In genomic region chr13:97125810-97126738, GRCh38 we compare ENCODE assay signal across 9 cellular contexts.
DNase-seq lines count a peak whose midpoint lies in the region; ATAC-seq, FAIRE-seq and TF ChIP-seq lines count a peak whose summit lies in the region.
"Had no signal": no experiment of that assay in that cellular context is flagged by ENCODE, and none has a peak within 500 bp of the region (broad histone marks: within the 10 kb centered on the region; RNA-seq: fewer than 3 reads in every experiment).

No MANE protein-coding gene starts in this region.

- peak overlapping the region; percentile 79 for H3K27ac ChIP-seq in mammary epithelial cell (ENCODE audit: insufficient read depth, low read depth, low read length)
- H3K27ac ChIP-seq in pancreas = no peak overlapping the region
- H3K27ac ChIP-seq: C4-2B had no signal

- TF ChIP-seq RAD21 in Ishikawa (IDR thresholded peaks at IDR 0.05; ENCODE audit: low read depth) = no peak

- dilution Hi-C loops in mammary epithelial cell (cut with HindIII; ENCODE audit: low sequenced_read_pairs) = loop anchor here (5.0 kb wide), 1 partner anchor 96 kb away; the partner anchor contains the start of gene MBNL2

- H3K4me1 ChIP-seq in mammary epithelial cell (ENCODE audit: insufficient read depth, low read length) = peaks cover 49% of the 10 kb centered on the region
- H3K4me1 ChIP-seq in pancreas = peaks cover 0 to 8% (median 6%) of the 10 kb centered on the region in 3 donors

- peak overlapping the region; percentile 64 for H3K4me2 ChIP-seq in mammary epithelial cell (ENCODE audit: insufficient read depth, low read depth, low read length)

- peak overlapping the region; percentile 63 for H2AFZ ChIP-seq in mammary epithelial cell (ENCODE audit: low read depth, low read length)

- BruUV-seq in mammary epithelial cell (replicated peaks; lab: Mats Ljungman, UMichigan) = no TSS peak

- in situ Hi-C loops in mammary epithelial cell (cut with MboI; ENCODE audit: low sequenced_read_pairs in 2 of 2) = loop anchor here in 1 of 2 donors (5.0 to 10.0 kb wide), 2 partner anchors 86 to 219 kb away; no protein-coding TSS in a partner anchor

- TF ChIP-seq CTCF in mammary epithelial cell (conservative IDR thresholded peaks at IDR 0.05 in 1 of 2, IDR thresholded peaks at IDR 0.05 in 1 of 2; ENCODE audit: extremely low read depth in 1 of 2, insufficient read depth in 1 of 2, low read depth in 1 of 2, low read length in 2 of 2) (no peak), pancreas (IDR thresholded peaks at IDR 0.05) (no peak)

- ATAC-seq in GM21737 (IDR thresholded peaks at IDR 0.05; ENCODE audit: unreplicated experiment) (peak; percentile 87), pancreas (peak in 3 of 4 donors; percentile 19 to 45 (median 39))

- TF ChIP-seq POLR2A in erythroblast (IDR thresholded peaks at IDR 0.05; ENCODE audit: low read length) = no peak

- CTCF ChIA-PET in mammary epithelial cell (lab: Charles Lee; ENCODE audit: low non-redundant PET) = interaction anchor here (0.6 to 0.7 kb wide), 2 partner anchors 307 to 442 kb away, joined by 3 to 15 read pairs; no protein-coding TSS in a partner anchor

- DNase-seq in NCI-H345 (lab: John Stamatoyannopoulos, UW) (peak; percentile 46), NCI-H345 treated with DMSO at 0.1 percent for 48 hours (lab: John Stamatoyannopoulos, UW; ENCODE audit: unreplicated experiment) (no peak), mammary epithelial cell (peak; percentile 75), pancreas (no peak), erythroblast (lab: John Stamatoyannopoulos, UW) (no peak), AML-193 (lab: John Stamatoyannopoulos, UW) (no peak)

- intact Hi-C loops in mammary epithelial cell (cut with micrococcal nuclease) = loop anchor here (5.0 kb wide), 1 partner anchor 66 kb away; no protein-coding TSS in a partner anchor
- intact Hi-C loops in pancreas (cut with DNase I) = loop anchor here in 1 of 3 donors (10.0 kb wide), 1 partner anchor 219 kb away; no protein-coding TSS in a partner anchor

- no peak for FAIRE-seq in pancreas (lab: Jason Lieb, UNC)

- H3K4me3 ChIP-seq in mammary epithelial cell (replicated peaks in 1 of 3; ENCODE audit: insufficient read depth in 1 of 3, low read depth in 2 of 3, low read length in 3 of 3) (no peak overlapping the region), pancreas (no peak overlapping the region)

- H4K20me1 ChIP-seq in mammary epithelial cell (ENCODE audit: insufficient read depth, low read length) = no peaks in the 10 kb centered on the region

- no peaks in the 10 kb centered on the region for H3K79me2 ChIP-seq in mammary epithelial cell (ENCODE audit: insufficient read depth, low read length)

- H3K36me3 ChIP-seq in mammary epithelial cell (ENCODE audit: insufficient read depth, low read length) = no peaks in the 10 kb centered on the region
- H3K36me3 ChIP-seq in pancreas = no peaks in the 10 kb centered on the region

- peak overlapping the region; percentile 53 for H3K9ac ChIP-seq in mammary epithelial cell (ENCODE audit: insufficient read depth, low read length)

- TF ChIP-seq EP300 in Ishikawa (IDR thresholded peaks at IDR 0.05; ENCODE audit: borderline replicate concordance) = no peak

- 22% methylated on average over 12 of the region's 13 CpGs for WGBS in mammary epithelial cell (ENCODE audit: low coverage, missing lambda C conversion rate)
- WGBS in pancreas, 2 donors = 74 to 75% methylated on average over 13 of the region's 13 CpGs

- H3K9me3 ChIP-seq in mammary epithelial cell (replicated peaks; ENCODE audit: insufficient read depth, low read length) (no peaks in the 10 kb centered on the region), pancreas (no peaks in the 10 kb centered on the region)

- H3K27me3 ChIP-seq in mammary epithelial cell (ENCODE audit: insufficient read depth, low read length) (no peaks in the 10 kb centered on the region), pancreas (no peaks in the 10 kb centered on the region)

TF ChIP-seq in Ishikawa, 13 proteins besides CTCF, POLR2A, EP300 and RAD21:
- no peak for TF ChIP-seq MAX (IDR thresholded peaks at IDR 0.05)
- TF ChIP-seq TAF1 (IDR thresholded peaks at IDR 0.05; ENCODE audit: low read depth) = no peak
- TF ChIP-seq TCF12 (IDR thresholded peaks at IDR 0.05; ENCODE audit: low read depth) = no peak
- TF ChIP-seq YY1 (IDR thresholded peaks at IDR 0.05; ENCODE audit: low read depth) = no peak
- TF ChIP-seq CEBPB (IDR thresholded peaks at IDR 0.05) = peak; percentile 52; the same call in 1 of the 2 replicates
- no peak for TF ChIP-seq FOXM1 (IDR thresholded peaks at IDR 0.05; ENCODE audit: borderline replicate concordance, low read depth)
- TF ChIP-seq, protein P1, sequence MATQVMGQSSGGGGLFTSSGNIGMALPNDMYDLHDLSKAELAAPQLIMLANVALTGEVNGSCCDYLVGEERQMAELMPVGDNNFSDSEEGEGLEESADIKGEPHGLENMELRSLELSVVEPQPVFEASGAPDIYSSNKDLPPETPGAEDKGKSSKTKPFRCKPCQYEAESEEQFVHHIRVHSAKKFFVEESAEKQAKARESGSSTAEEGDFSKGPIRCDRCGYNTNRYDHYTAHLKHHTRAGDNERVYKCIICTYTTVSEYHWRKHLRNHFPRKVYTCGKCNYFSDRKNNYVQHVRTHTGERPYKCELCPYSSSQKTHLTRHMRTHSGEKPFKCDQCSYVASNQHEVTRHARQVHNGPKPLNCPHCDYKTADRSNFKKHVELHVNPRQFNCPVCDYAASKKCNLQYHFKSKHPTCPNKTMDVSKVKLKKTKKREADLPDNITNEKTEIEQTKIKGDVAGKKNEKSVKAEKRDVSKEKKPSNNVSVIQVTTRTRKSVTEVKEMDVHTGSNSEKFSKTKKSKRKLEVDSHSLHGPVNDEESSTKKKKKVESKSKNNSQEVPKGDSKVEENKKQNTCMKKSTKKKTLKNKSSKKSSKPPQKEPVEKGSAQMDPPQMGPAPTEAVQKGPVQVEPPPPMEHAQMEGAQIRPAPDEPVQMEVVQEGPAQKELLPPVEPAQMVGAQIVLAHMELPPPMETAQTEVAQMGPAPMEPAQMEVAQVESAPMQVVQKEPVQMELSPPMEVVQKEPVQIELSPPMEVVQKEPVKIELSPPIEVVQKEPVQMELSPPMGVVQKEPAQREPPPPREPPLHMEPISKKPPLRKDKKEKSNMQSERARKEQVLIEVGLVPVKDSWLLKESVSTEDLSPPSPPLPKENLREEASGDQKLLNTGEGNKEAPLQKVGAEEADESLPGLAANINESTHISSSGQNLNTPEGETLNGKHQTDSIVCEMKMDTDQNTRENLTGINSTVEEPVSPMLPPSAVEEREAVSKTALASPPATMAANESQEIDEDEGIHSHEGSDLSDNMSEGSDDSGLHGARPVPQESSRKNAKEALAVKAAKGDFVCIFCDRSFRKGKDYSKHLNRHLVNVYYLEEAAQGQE (IDR thresholded peaks at IDR 0.05; ENCODE audit: low read depth) = no peak
TF ChIP-seq in Ishikawa: peak in this region for 1.

Comparison
In these comparisons a context has a peak if more than half of its experiments do, and no peak if none do; other contexts are left out.
1. DNase-seq: peak in NCI-H345 (single experiment) and mammary epithelial cell (single experiment); none in NCI-H345 treated with DMSO at 0.1 percent for 48 hours (single experiment), pancreas (0 of 6), erythroblast (0 of 2) and AML-193 (0 of 2).